14 cellular contexts compared by ENCODE assay signal in genomic region chr9:94729199-94729598, GRCh38. TPM values are rescaled to one million over a fixed set of nuclear protein-coding genes. Genes with fewer than 3 reads are reported as not detected.
DNase-seq lines count a peak whose midpoint lies in the region; ATAC-seq and TF ChIP-seq lines count a peak whose summit lies in the region.
"Had no signal": no experiment of that assay in that cellular context is flagged by ENCODE, and none has a peak within 500 bp of the region (broad histone marks: within the 10 kb centered on the region; RNA-seq: fewer than 3 reads in every experiment).

No MANE protein-coding gene starts in this region.

- H3K4me1 Mint-ChIP-seq in activated CD8-positive, alpha-beta T cell treated with anti-CD3 and anti-CD28 coated beads for 36 hours (ENCODE audit: low read depth) = peaks cover 16% of the 10 kb centered on the region
- H3K4me1 Mint-ChIP-seq in activated CD8-positive, alpha-beta T cell treated with anti-CD3 and anti-CD28 coated beads, Interleukin-2, amount 10 ng/mL, durations not matched to agents 7 days and 5 days (ENCODE audit: low read depth) = peaks cover 7% of the 10 kb centered on the region
- H3K4me1 Mint-ChIP-seq in endodermal cell = peaks cover 5% of the 10 kb centered on the region

- no peaks in the 10 kb centered on the region for H3K9me3 Mint-ChIP-seq in activated CD8-positive, alpha-beta T cell treated with anti-CD3 and anti-CD28 coated beads for 36 hours
- H3K9me3 Mint-ChIP-seq in activated CD8-positive, alpha-beta T cell treated with anti-CD3 and anti-CD28 coated beads, Interleukin-2, amount 10 ng/mL, durations not matched to agents 7 days and 5 days (ENCODE audit: insufficient read depth) = no peaks in the 10 kb centered on the region
- peaks cover 2% of the 10 kb centered on the region for H3K9me3 Mint-ChIP-seq in endodermal cell

- H3K36me3 Mint-ChIP-seq in activated CD8-positive, alpha-beta T cell treated with anti-CD3 and anti-CD28 coated beads for 36 hours (ENCODE audit: low read depth) = peaks cover 2% of the 10 kb centered on the region
- H3K36me3 Mint-ChIP-seq in activated CD8-positive, alpha-beta T cell treated with anti-CD3 and anti-CD28 coated beads, Interleukin-2, amount 10 ng/mL, durations not matched to agents 7 days and 5 days (ENCODE audit: low read depth) = no peaks in the 10 kb centered on the region
- no peaks in the 10 kb centered on the region for H3K36me3 Mint-ChIP-seq in endodermal cell (ENCODE audit: low read depth)

- WGBS in endodermal cell (ENCODE audit: insufficient coverage in 1 of 2, insufficient read length in 1 of 2), 2 experiments = 89 to 100% methylated on average over 3 of the region's 3 CpGs
- 97 to 100% methylated on average over 3 of the region's 3 CpGs for WGBS in aorta, 2 donors

- POLR2A ChIA-PET in activated CD8-positive, alpha-beta T cell treated with anti-CD3 and anti-CD28 coated beads for 36 hours (lab: Charles Lee) = no interaction called here
- POLR2A ChIA-PET in activated CD8-positive, alpha-beta T cell treated with anti-CD3 and anti-CD28 coated beads, Interleukin-2, amount 10 ng/mL, durations not matched to agents 7 days and 5 days (lab: Charles Lee) = no interaction called here

- no peak overlapping the region for H3K27ac Mint-ChIP-seq in activated CD8-positive, alpha-beta T cell treated with anti-CD3 and anti-CD28 coated beads for 36 hours
- H3K27ac Mint-ChIP-seq in activated CD8-positive, alpha-beta T cell treated with anti-CD3 and anti-CD28 coated beads, Interleukin-2, amount 10 ng/mL, durations not matched to agents 7 days and 5 days = no peak overlapping the region
- no peak overlapping the region for H3K27ac Mint-ChIP-seq in endodermal cell

- H3K4me1 ChIP-seq in Loucy (ENCODE audit: insufficient read depth, low read length, poor library complexity, severe bottlenecking) (peaks cover 19% of the 10 kb centered on the region), endodermal cell (ENCODE audit: control insufficient read depth, insufficient read depth, low read length) (no peaks in the 10 kb centered on the region), aorta (ENCODE audit: control insufficient read depth in 1 of 2, insufficient read depth in 2 of 2, low read length in 2 of 2) (peaks cover 0 to 5% of the 10 kb centered on the region in 2 donors)

- no peaks in the 10 kb centered on the region for H3K9me3 ChIP-seq in Loucy (ENCODE audit: insufficient read depth, low read depth, low read length)
- no peaks in the 10 kb centered on the region for H3K9me3 ChIP-seq in endodermal cell (ENCODE audit: control insufficient read depth, low read length)
- H3K9me3 ChIP-seq in aorta (ENCODE audit: control insufficient read depth, low read length) = no peaks in the 10 kb centered on the region

- H3K4me3 ChIP-seq in Loucy (ENCODE audit: low read length, poor library complexity, severe bottlenecking) (no peak overlapping the region), endodermal cell (ENCODE audit: low read length) (no peak overlapping the region), aorta (ENCODE audit: low read length in 2 of 2) (no peak overlapping the region)

- no peak overlapping the region for H2AFZ ChIP-seq in Loucy (ENCODE audit: low read length)

- no peak overlapping the region for H3K4me3 Mint-ChIP-seq in activated CD8-positive, alpha-beta T cell treated with anti-CD3 and anti-CD28 coated beads for 36 hours
- H3K4me3 Mint-ChIP-seq in activated CD8-positive, alpha-beta T cell treated with anti-CD3 and anti-CD28 coated beads, Interleukin-2, amount 10 ng/mL, durations not matched to agents 7 days and 5 days = no peak overlapping the region
- no peak overlapping the region for H3K4me3 Mint-ChIP-seq in endodermal cell

- no peaks in the 10 kb centered on the region for H3K9me2 ChIP-seq in Loucy (replicated peaks; ENCODE audit: low read depth, low read length)

- no peak overlapping the region for H3K4me2 ChIP-seq in Loucy (ENCODE audit: low read depth, low read length, poor library complexity, severe bottlenecking)

- H3K9ac ChIP-seq in Loucy (ENCODE audit: low read depth, low read length, poor library complexity, severe bottlenecking) (no peak overlapping the region), endodermal cell (ENCODE audit: extremely low read depth, low read length, poor library complexity, severe bottlenecking) (no peak overlapping the region)

- H3K27me3 ChIP-seq in Loucy (ENCODE audit: insufficient read depth, low read length, poor library complexity, severe bottlenecking) = no peaks in the 10 kb centered on the region
- H3K27me3 ChIP-seq in endodermal cell (ENCODE audit: control insufficient read depth, insufficient read depth, low read length, poor library complexity, severe bottlenecking) = no peaks in the 10 kb centered on the region
- no peaks in the 10 kb centered on the region for H3K27me3 ChIP-seq in aorta (ENCODE audit: control insufficient read depth in 1 of 2, insufficient read depth in 2 of 2, low read length in 1 of 2)

- intact Hi-C loops in activated CD8-positive, alpha-beta T cell treated with anti-CD3 and anti-CD28 coated beads for 36 hours (cut with micrococcal nuclease) = no loop called here
- intact Hi-C loops in aorta (cut with DNase I) = no loop called here

- no peak for ATAC-seq in activated CD8-positive, alpha-beta T cell treated with anti-CD3 and anti-CD28 coated beads for 36 hours
- ATAC-seq in activated CD8-positive, alpha-beta T cell treated with anti-CD3 and anti-CD28 coated beads, Interleukin-2, amount 10 ng/mL, durations not matched to agents 7 days and 5 days = no peak
- no peak for ATAC-seq in aorta (ENCODE audit: low FRiP score)

- no peaks in the 10 kb centered on the region for H3F3A ChIP-seq in Loucy (ENCODE audit: low read depth)

- H3K27ac ChIP-seq in endodermal cell (ENCODE audit: low read depth, low read length) = no peak overlapping the region
- no peak overlapping the region for H3K27ac ChIP-seq in aorta (ENCODE audit: low read depth in 1 of 2, low read length in 2 of 2)
- H3K27ac ChIP-seq: C4-2B had no signal

- peak; percentile 3 for DNase-seq in activated CD8-positive, alpha-beta T cell treated with anti-CD3 and anti-CD28 coated beads for 36 hours
- no peak for DNase-seq in activated CD8-positive, alpha-beta T cell treated with anti-CD3 and anti-CD28 coated beads, Interleukin-2, amount 10 ng/mL, durations not matched to agents 7 days and 5 days
- DNase-seq in endodermal cell (peak; percentile 49), kidney glomerular epithelial cell (lab: John Stamatoyannopoulos, UW) (no peak), AG08396 (ENCODE audit: low spot score) (no peak), aorta (no peak)
- DNase-seq: HCEC 1CT; NCI-H1436; NCI-H2029; NCI-H2171; NCI-H446; NK-92 treated with Interleukin-12 subunit alpha and Interleukin-12 subunit beta, amount 100 ng/mL, for 24 hours had no signal

- H3K36me3 ChIP-seq in Loucy (ENCODE audit: insufficient read depth, low read length) = no peaks in the 10 kb centered on the region
- H3K36me3 ChIP-seq in endodermal cell (ENCODE audit: control insufficient read depth, insufficient read depth, low read length) = no peaks in the 10 kb centered on the region
- no peaks in the 10 kb centered on the region for H3K36me3 ChIP-seq in aorta (ENCODE audit: control insufficient read depth in 1 of 2, insufficient read depth in 2 of 2, low read length in 1 of 2)

- no peaks in the 10 kb centered on the region for H4K20me1 ChIP-seq in Loucy (ENCODE audit: insufficient read depth, low read length, poor library complexity, severe bottlenecking)

- peaks cover 14% of the 10 kb centered on the region for H3K79me2 ChIP-seq in Loucy (ENCODE audit: insufficient read depth, low read length)

- CTCF ChIA-PET in activated CD8-positive, alpha-beta T cell treated with anti-CD3 and anti-CD28 coated beads for 36 hours (lab: Charles Lee) = interaction anchor here (0.9 to 1.4 kb wide), 4 partner anchors 48 to 399 kb away, joined by 3 read pairs; no protein-coding TSS in a partner anchor
- CTCF ChIA-PET in activated CD8-positive, alpha-beta T cell treated with anti-CD3 and anti-CD28 coated beads, Interleukin-2, amount 10 ng/mL, durations not matched to agents 7 days and 5 days (lab: Charles Lee) = no interaction called here

- no peak for TF ChIP-seq CTCF in activated CD8-positive, alpha-beta T cell treated with anti-CD3 and anti-CD28 coated beads for 36 hours (IDR thresholded peaks at IDR 0.05)
- TF ChIP-seq CTCF in Loucy (conservative IDR thresholded peaks at IDR 0.05; ENCODE audit: low read length) (peak; percentile 49), endodermal cell (conservative IDR thresholded peaks at IDR 0.05) (peak; percentile 37)

- no peaks in the 10 kb centered on the region for H3K27me3 Mint-ChIP-seq in activated CD8-positive, alpha-beta T cell treated with anti-CD3 and anti-CD28 coated beads for 36 hours
- H3K27me3 Mint-ChIP-seq in activated CD8-positive, alpha-beta T cell treated with anti-CD3 and anti-CD28 coated beads, Interleukin-2, amount 10 ng/mL, durations not matched to agents 7 days and 5 days (ENCODE audit: low read depth) = no peaks in the 10 kb centered on the region
- no peaks in the 10 kb centered on the region for H3K27me3 Mint-ChIP-seq in endodermal cell (ENCODE audit: insufficient read depth)

RNA-seq across cellular contexts. Expression of gene AOPEP, which starts 2.7 kb away (rescaled TPM):
- 1 to 10 TPM; 7.1 to 8.7 TPM for total RNA-seq in activated CD8-positive, alpha-beta T cell treated with anti-CD3 and anti-CD28 coated beads for 36 hours
- total RNA-seq in activated CD8-positive, alpha-beta T cell treated with anti-CD3 and anti-CD28 coated beads, Interleukin-2, amount 10 ng/mL, durations not matched to agents 7 days and 5 days = 1 to 10 TPM; 7.2 to 8.9 TPM
- total RNA-seq in endodermal cell (10 to 100 TPM; 23.4 to 33.7 TPM), aorta (100 to 1,000 TPM; 270 to 299 TPM)
- 14.4 TPM for polyA plus RNA-seq in endodermal cell (2013, experiment 1 of 2)
- 15.6 TPM for polyA plus RNA-seq in endodermal cell (2013, experiment 2 of 2)
- polyA plus RNA-seq in aorta = 100 to 1,000 TPM; 210 to 311 TPM

Comparison
In these comparisons a context has a peak if more than half of its experiments do, and no peak if none do; other contexts are left out.
1. DNase-seq: peak in activated CD8-positive, alpha-beta T cell treated with anti-CD3 and anti-CD28 coated beads for 36 hours (single experiment) and endodermal cell (single experiment); none in activated CD8-positive, alpha-beta T cell treated with anti-CD3 and anti-CD28 coated beads, Interleukin-2, amount 10 ng/mL, durations not matched to agents 7 days and 5 days (single experiment), kidney glomerular epithelial cell (single experiment), AG08396 (single experiment) and aorta (0 of 2).
2. RNA of gene AOPEP, which starts 2.7 kb away (total RNA-seq): 270 to 299 TPM in aorta; 23.4 to 33.7 TPM in endodermal cell, 7.2 to 8.9 TPM in activated CD8-positive, alpha-beta T cell treated with anti-CD3 and anti-CD28 coated beads, Interleukin-2, amount 10 ng/mL, durations not matched to agents 7 days and 5 days and 7.1 to 8.7 TPM in activated CD8-positive, alpha-beta T cell treated with anti-CD3 and anti-CD28 coated beads for 36 hours; every median in the first group is over 4 times any median in the second.